In the genomic region with DNA sequence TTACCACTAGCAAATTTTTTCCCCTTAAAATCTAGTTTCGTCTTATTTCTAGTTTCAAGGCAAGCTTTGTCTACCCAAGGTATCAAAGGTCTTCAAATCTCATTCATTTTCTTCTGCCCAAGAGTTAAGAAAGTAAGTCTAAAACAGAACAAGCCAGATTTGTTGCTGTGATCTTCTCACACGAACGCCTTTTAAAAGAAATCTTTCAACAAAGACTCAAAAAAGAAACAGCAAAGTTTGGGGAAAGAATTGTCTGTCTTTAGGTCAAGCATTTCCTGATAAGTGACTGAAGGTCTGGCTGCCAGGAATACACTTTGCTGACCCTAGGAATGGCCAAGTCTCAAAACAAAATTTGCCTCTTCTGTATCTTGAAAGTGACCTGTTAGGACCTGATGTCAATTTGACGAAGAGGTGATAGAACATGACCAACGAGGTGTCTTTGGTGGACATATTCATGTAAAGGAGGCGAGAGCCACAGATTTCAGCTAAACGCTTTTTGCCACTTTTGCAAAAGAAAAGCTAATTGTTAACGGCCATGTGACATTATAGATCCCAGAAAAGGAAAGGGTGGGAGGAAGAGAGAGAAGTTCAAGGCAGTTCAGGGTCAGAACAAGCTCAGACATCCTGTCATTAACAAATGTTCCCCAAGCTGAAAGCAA, we compare ENCODE assay signal across 8 cellular contexts. TPM values are rescaled to one million over a fixed set of nuclear protein-coding genes. Genes with fewer than 3 reads are reported as not detected.
DNase-seq lines count a peak whose midpoint lies in the region; ATAC-seq and TF ChIP-seq lines count a peak whose summit lies in the region.

No MANE protein-coding gene starts in this region.

- no peaks in the 10 kb centered on the region for H3K36me3 ChIP-seq in NT2/D1 (ENCODE audit: insufficient read depth, insufficient read length, low read length)

- no peaks in the 10 kb centered on the region for H3K27me3 ChIP-seq in NT2/D1 (ENCODE audit: insufficient read depth, insufficient read length)

- H3K4me3 ChIP-seq in NT2/D1 (ENCODE audit: insufficient read length, low read depth), result peak overlapping the region; percentile 72

- H3K9me3 Mint-ChIP-seq in effector memory CD8-positive, alpha-beta T cell, result no peaks in the 10 kb centered on the region
- H3K9me3 Mint-ChIP-seq in naive B cell, result no peaks in the 10 kb centered on the region

- H3K9ac ChIP-seq in NT2/D1 (ENCODE audit: insufficient read length, low read depth), result peak overlapping the region; percentile 92

- no peaks in the 10 kb centered on the region for H3K9me3 ChIP-seq in NT2/D1 (ENCODE audit: insufficient read depth, low read length)

- peaks cover 21 to 53% of the 10 kb centered on the region in 2 donors for H3K4me1 Mint-ChIP-seq in effector memory CD8-positive, alpha-beta T cell (ENCODE audit: low read depth in 2 of 2)
- H3K4me1 Mint-ChIP-seq in naive B cell, result peaks cover 27 to 50% (median 33%) of the 10 kb centered on the region in 3 donors

- no peak for TF ChIP-seq CTCF in GM13977 (IDR thresholded peaks at IDR 0.05; ENCODE audit: extremely low read depth, insufficient read depth, missing control alignments)

- no peaks in the 10 kb centered on the region for H3K4me1 ChIP-seq in NT2/D1 (ENCODE audit: insufficient read depth, insufficient read length)

- no peak for ATAC-seq in effector memory CD8-positive, alpha-beta T cell (replicated peaks)
- ATAC-seq in naive B cell (ENCODE audit: low read depth in 2 of 2) (no peak), HG02588 (IDR thresholded peaks at IDR 0.05; ENCODE audit: unreplicated experiment) (no peak)

- peak overlapping the region; percentile 81 to 92 for H3K4me3 Mint-ChIP-seq in effector memory CD8-positive, alpha-beta T cell
- peak overlapping the region; percentile 84 to 98 (median 94) for H3K4me3 Mint-ChIP-seq in naive B cell

- in situ Hi-C loops in GM13977 (cut with MboI; ENCODE audit: low pct_unique_long_range_greater_than_20kb, low sequenced_read_pairs, unreplicated experiment), result no loop called here

- peaks cover 58% of the 10 kb centered on the region for H3K36me3 Mint-ChIP-seq in effector memory CD8-positive, alpha-beta T cell (ENCODE audit: insufficient read depth)
- no peaks in the 10 kb centered on the region for H3K36me3 Mint-ChIP-seq in naive B cell

- DNase-seq in GM13977 (ENCODE audit: low spot score), result peak; percentile 24
- DNase-seq in NT2/D1 (ENCODE audit: low read depth, low spot score), result no peak
- DNase-seq in effector memory CD8-positive, alpha-beta T cell, result no peak
- DNase-seq in naive B cell, result no peak
- no peak for DNase-seq in LoVo (ENCODE audit: low spot score)
- DNase-seq in NK-92 (lab: John Stamatoyannopoulos, UW; ENCODE audit: unreplicated experiment), result no peak
- DNase-seq in NCI-H1694 (lab: John Stamatoyannopoulos, UW), result no peak

- no peaks in the 10 kb centered on the region for H3K27me3 Mint-ChIP-seq in effector memory CD8-positive, alpha-beta T cell
- no peaks in the 10 kb centered on the region for H3K27me3 Mint-ChIP-seq in naive B cell

- peak overlapping the region; percentile 98 to 99 for H3K27ac Mint-ChIP-seq in effector memory CD8-positive, alpha-beta T cell
- peak overlapping the region; percentile 80 to 98 (median 88) for H3K27ac Mint-ChIP-seq in naive B cell

RNA-seq across cellular contexts. Expression of a gene that starts 1.7 kb away (rescaled TPM):
- 10 to 100 TPM; 21.4 to 39.0 (median 23.9) TPM for polyA plus RNA-seq in naive B cell (ENCODE audit: low read depth in 6 of 6)
